Comparison of ENCODE assay signal across 1 cellular context in the genomic region with DNA sequence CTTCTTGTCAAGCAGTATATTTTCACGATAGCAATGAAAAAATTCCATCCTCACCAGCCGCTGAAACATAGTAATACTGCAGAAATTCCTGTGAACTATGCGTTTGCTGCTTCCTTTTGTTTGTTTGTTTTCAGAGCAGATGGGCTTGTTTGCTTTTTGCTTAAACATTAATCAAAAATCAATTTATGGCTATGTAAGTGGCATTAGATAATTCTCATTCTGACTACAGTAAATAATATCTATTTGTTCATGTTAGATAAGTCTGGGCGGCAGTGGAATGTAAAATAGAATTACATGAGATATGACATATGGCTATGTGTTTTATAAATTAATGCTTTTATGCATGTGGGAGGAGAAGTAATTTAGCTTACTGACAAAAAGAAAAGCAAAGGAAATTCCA.
TF ChIP-seq lines count a peak whose summit lies in the region.

No MANE protein-coding gene starts in this region.

TF ChIP-seq in HepG2, 621 proteins besides CTCF, POLR2A, EP300 and RAD21 (continued from another document and continues in another):
- peak; percentile 100 for TF ChIP-seq MIXL1 (CRISPR knock-in tag; IDR thresholded peaks at IDR 0.05)
- TF ChIP-seq ZNF121 (CRISPR knock-in tag; IDR thresholded peaks at IDR 0.05): no peak
- no peak for TF ChIP-seq NCOA5 (CRISPR knock-in tag; IDR thresholded peaks at IDR 0.05)
- no peak for TF ChIP-seq ZNF644 (CRISPR knock-in tag; IDR thresholded peaks at IDR 0.05; ENCODE audit: low read depth)
- TF ChIP-seq, protein P1, sequence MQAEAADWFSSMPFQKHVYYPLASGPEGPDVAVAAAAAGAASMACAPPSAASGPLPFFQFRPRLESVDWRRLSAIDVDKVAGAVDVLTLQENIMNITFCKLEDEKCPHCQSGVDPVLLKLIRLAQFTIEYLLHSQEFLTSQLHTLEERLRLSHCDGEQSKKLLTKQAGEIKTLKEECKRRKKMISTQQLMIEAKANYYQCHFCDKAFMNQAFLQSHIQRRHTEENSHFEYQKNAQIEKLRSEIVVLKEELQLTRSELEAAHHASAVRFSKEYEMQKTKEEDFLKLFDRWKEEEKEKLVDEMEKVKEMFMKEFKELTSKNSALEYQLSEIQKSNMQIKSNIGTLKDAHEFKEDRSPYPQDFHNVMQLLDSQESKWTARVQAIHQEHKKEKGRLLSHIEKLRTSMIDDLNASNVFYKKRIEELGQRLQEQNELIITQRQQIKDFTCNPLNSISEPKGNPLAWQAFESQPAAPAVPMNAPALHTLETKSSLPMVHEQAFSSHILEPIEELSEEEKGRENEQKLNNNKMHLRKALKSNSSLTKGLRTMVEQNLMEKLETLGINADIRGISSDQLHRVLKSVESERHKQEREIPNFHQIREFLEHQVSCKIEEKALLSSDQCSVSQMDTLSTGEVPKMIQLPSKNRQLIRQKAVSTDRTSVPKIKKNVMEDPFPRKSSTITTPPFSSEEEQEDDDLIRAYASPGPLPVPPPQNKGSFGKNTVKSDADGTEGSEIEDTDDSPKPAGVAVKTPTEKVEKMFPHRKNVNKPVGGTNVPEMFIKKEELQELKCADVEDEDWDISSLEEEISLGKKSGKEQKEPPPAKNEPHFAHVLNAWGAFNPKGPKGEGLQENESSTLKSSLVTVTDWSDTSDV (CRISPR knock-in tag; IDR thresholded peaks at IDR 0.05): no peak
- no peak for TF ChIP-seq DR1 (CRISPR knock-in tag; IDR thresholded peaks at IDR 0.05)
- TF ChIP-seq, protein P2, sequence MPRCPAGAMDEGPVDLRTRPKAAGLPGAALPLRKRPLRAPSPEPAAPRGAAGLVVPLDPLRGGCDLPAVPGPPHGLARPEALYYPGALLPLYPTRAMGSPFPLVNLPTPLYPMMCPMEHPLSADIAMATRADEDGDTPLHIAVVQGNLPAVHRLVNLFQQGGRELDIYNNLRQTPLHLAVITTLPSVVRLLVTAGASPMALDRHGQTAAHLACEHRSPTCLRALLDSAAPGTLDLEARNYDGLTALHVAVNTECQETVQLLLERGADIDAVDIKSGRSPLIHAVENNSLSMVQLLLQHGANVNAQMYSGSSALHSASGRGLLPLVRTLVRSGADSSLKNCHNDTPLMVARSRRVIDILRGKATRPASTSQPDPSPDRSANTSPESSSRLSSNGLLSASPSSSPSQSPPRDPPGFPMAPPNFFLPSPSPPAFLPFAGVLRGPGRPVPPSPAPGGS (CRISPR knock-in tag; IDR thresholded peaks at IDR 0.05): no peak
- no peak for TF ChIP-seq CREB1 (IDR thresholded peaks at IDR 0.05)
- TF ChIP-seq CREB1 (CRISPR knock-in tag; IDR thresholded peaks at IDR 0.05): peak; percentile 74; the same call in 1 of the 2 replicates
- no peak for TF ChIP-seq ZNF710 (CRISPR knock-in tag; IDR thresholded peaks at IDR 0.05; ENCODE audit: borderline replicate concordance)
- TF ChIP-seq, protein P3, sequence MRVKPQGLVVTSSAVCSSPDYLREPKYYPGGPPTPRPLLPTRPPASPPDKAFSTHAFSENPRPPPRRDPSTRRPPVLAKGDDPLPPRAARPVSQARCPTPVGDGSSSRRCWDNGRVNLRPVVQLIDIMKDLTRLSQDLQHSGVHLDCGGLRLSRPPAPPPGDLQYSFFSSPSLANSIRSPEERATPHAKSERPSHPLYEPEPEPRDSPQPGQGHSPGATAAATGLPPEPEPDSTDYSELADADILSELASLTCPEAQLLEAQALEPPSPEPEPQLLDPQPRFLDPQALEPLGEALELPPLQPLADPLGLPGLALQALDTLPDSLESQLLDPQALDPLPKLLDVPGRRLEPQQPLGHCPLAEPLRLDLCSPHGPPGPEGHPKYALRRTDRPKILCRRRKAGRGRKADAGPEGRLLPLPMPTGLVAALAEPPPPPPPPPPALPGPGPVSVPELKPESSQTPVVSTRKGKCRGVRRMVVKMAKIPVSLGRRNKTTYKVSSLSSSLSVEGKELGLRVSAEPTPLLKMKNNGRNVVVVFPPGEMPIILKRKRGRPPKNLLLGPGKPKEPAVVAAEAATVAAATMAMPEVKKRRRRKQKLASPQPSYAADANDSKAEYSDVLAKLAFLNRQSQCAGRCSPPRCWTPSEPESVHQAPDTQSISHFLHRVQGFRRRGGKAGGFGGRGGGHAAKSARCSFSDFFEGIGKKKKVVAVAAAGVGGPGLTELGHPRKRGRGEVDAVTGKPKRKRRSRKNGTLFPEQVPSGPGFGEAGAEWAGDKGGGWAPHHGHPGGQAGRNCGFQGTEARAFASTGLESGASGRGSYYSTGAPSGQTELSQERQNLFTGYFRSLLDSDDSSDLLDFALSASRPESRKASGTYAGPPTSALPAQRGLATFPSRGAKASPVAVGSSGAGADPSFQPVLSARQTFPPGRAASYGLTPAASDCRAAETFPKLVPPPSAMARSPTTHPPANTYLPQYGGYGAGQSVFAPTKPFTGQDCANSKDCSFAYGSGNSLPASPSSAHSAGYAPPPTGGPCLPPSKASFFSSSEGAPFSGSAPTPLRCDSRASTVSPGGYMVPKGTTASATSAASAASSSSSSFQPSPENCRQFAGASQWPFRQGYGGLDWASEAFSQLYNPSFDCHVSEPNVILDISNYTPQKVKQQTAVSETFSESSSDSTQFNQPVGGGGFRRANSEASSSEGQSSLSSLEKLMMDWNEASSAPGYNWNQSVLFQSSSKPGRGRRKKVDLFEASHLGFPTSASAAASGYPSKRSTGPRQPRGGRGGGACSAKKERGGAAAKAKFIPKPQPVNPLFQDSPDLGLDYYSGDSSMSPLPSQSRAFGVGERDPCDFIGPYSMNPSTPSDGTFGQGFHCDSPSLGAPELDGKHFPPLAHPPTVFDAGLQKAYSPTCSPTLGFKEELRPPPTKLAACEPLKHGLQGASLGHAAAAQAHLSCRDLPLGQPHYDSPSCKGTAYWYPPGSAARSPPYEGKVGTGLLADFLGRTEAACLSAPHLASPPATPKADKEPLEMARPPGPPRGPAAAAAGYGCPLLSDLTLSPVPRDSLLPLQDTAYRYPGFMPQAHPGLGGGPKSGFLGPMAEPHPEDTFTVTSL (CRISPR knock-in tag; IDR thresholded peaks at IDR 0.05; ENCODE audit: borderline replicate concordance): peak; percentile 89; the same call in 1 of the 2 replicates
- TF ChIP-seq RXRB (CRISPR knock-in tag; IDR thresholded peaks at IDR 0.05; ENCODE audit: borderline replicate concordance): peak; percentile 90
- no peak for TF ChIP-seq HNRNPH1 (optimal IDR thresholded peaks at IDR 0.05; ENCODE audit: low read depth, low read length)
- no peak for TF ChIP-seq ZBTB21 (CRISPR knock-in tag; IDR thresholded peaks at IDR 0.05)
- TF ChIP-seq NR3C1 (CRISPR knock-in tag; IDR thresholded peaks at IDR 0.05): no peak
- TF ChIP-seq, protein P4, sequence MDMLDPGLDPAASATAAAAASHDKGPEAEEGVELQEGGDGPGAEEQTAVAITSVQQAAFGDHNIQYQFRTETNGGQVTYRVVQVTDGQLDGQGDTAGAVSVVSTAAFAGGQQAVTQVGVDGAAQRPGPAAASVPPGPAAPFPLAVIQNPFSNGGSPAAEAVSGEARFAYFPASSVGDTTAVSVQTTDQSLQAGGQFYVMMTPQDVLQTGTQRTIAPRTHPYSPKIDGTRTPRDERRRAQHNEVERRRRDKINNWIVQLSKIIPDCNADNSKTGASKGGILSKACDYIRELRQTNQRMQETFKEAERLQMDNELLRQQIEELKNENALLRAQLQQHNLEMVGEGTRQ (IDR thresholded peaks at IDR 0.05; ENCODE audit: low read depth, low read length): no peak
- TF ChIP-seq, protein P4 (CRISPR knock-in tag; IDR thresholded peaks at IDR 0.05; ENCODE audit: borderline replicate concordance): 0 out of 2 replicates have a peak, but pooled peaks have one; percentile 17
- peak; percentile 83 for TF ChIP-seq TEAD3 (CRISPR knock-in tag; optimal IDR thresholded peaks at IDR 0.05; ENCODE audit: borderline replicate concordance)
- TF ChIP-seq FOXC1 (CRISPR knock-in tag; IDR thresholded peaks at IDR 0.05; ENCODE audit: borderline replicate concordance): no peak
- TF ChIP-seq, protein P5, sequence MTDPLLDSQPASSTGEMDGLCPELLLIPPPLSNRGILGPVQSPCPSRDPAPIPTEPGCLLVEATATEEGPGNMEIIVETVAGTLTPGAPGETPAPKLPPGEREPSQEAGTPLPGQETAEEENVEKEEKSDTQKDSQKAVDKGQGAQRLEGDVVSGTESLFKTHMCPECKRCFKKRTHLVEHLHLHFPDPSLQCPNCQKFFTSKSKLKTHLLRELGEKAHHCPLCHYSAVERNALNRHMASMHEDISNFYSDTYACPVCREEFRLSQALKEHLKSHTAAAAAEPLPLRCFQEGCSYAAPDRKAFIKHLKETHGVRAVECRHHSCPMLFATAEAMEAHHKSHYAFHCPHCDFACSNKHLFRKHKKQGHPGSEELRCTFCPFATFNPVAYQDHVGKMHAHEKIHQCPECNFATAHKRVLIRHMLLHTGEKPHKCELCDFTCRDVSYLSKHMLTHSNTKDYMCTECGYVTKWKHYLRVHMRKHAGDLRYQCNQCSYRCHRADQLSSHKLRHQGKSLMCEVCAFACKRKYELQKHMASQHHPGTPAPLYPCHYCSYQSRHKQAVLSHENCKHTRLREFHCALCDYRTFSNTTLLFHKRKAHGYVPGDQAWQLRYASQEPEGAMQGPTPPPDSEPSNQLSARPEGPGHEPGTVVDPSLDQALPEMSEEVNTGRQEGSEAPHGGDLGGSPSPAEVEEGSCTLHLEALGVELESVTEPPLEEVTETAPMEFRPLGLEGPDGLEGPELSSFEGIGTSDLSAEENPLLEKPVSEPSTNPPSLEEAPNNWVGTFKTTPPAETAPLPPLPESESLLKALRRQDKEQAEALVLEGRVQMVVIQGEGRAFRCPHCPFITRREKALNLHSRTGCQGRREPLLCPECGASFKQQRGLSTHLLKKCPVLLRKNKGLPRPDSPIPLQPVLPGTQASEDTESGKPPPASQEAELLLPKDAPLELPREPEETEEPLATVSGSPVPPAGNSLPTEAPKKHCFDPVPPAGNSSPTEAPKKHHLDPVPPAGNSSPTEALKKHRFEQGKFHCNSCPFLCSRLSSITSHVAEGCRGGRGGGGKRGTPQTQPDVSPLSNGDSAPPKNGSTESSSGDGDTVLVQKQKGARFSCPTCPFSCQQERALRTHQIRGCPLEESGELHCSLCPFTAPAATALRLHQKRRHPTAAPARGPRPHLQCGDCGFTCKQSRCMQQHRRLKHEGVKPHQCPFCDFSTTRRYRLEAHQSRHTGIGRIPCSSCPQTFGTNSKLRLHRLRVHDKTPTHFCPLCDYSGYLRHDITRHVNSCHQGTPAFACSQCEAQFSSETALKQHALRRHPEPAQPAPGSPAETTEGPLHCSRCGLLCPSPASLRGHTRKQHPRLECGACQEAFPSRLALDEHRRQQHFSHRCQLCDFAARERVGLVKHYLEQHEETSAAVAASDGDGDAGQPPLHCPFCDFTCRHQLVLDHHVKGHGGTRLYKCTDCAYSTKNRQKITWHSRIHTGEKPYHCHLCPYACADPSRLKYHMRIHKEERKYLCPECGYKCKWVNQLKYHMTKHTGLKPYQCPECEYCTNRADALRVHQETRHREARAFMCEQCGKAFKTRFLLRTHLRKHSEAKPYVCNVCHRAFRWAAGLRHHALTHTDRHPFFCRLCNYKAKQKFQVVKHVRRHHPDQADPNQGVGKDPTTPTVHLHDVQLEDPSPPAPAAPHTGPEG (CRISPR knock-in tag; IDR thresholded peaks at IDR 0.05): no peak
- no peak for TF ChIP-seq CCAR2 (optimal IDR thresholded peaks at IDR 0.05; ENCODE audit: low read depth, low read length)
- TF ChIP-seq FOXJ3 (CRISPR knock-in tag; IDR thresholded peaks at IDR 0.05; ENCODE audit: borderline replicate concordance): peak; percentile 91; the same call in 1 of the 2 replicates
- TF ChIP-seq KDM5A (IDR thresholded peaks at IDR 0.05; ENCODE audit: borderline replicate concordance, low read length): no peak
- TF ChIP-seq MAFG (CRISPR knock-in tag; IDR thresholded peaks at IDR 0.05): no peak
- TF ChIP-seq ZNF720 (CRISPR knock-in tag; IDR thresholded peaks at IDR 0.05): no peak
- no peak for TF ChIP-seq ZBTB39 (CRISPR knock-in tag; IDR thresholded peaks at IDR 0.05)
- peak; percentile 79 for TF ChIP-seq CREM (IDR thresholded peaks at IDR 0.05)
- no peak for TF ChIP-seq CREM (CRISPR knock-in tag; IDR thresholded peaks at IDR 0.05)
- TF ChIP-seq U2AF1 (optimal IDR thresholded peaks at IDR 0.05; ENCODE audit: low read depth, low read length): no peak
- no peak for TF ChIP-seq FOXO4 (CRISPR knock-in tag; conservative IDR thresholded peaks at IDR 0.05)
